In genomic region chr3:100715176-100715575, GRCh38 we compare ENCODE assay signal across 15 cellular contexts. TPM values are rescaled to one million over a fixed set of nuclear protein-coding genes. Genes with fewer than 3 reads are reported as not detected.
DNase-seq lines count a peak whose midpoint lies in the region; ATAC-seq and TF ChIP-seq lines count a peak whose summit lies in the region.
"Had no signal": no experiment of that assay in that cellular context is flagged by ENCODE, and none has a peak within 500 bp of the region (broad histone marks: within the 10 kb centered on the region; RNA-seq: fewer than 3 reads in every experiment).

No MANE protein-coding gene starts in this region.

- no peak for TF ChIP-seq CTCF in left ventricle myocardium inferior (IDR thresholded peaks at IDR 0.05; ENCODE audit: borderline replicate concordance)

- H3K27ac Mint-ChIP-seq in activated T-cell treated with anti-CD3 and anti-CD28 coated beads, Interleukin-2, amount 50 U/mL, for 72 hours = peak overlapping the region; percentile 66
- no peak overlapping the region for H3K27ac Mint-ChIP-seq in activated T-helper 17 cell treated with anti-CD3 and anti-CD28 coated beads, Interleukin-2, amount 50 U/mL, for 72 hours
- H3K27ac Mint-ChIP-seq in stimulated activated effector memory CD8-positive, alpha-beta T cell treated with anti-CD3 and anti-CD28 coated beads, Interleukin-12 subunit alpha, Interleukin-12 subunit beta, amount 100 ng/mL, for 72 hours = no peak overlapping the region
- H3K27ac Mint-ChIP-seq: HFFc6 had no signal

- H3K4me1 ChIP-seq in left ventricle myocardium inferior = peaks cover 94% of the 10 kb centered on the region

- no peaks in the 10 kb centered on the region for H3K27me3 ChIP-seq in left ventricle myocardium inferior (ENCODE audit: low read depth)

- no peaks in the 10 kb centered on the region for H3K27me3 Mint-ChIP-seq in activated T-cell treated with anti-CD3 and anti-CD28 coated beads, Interleukin-2, amount 50 U/mL, for 72 hours (ENCODE audit: low read depth)
- H3K27me3 Mint-ChIP-seq in activated T-helper 17 cell treated with anti-CD3 and anti-CD28 coated beads, Interleukin-2, amount 50 U/mL, for 72 hours = no peaks in the 10 kb centered on the region
- H3K27me3 Mint-ChIP-seq: CD8-positive, alpha-beta memory T cell had no signal

- no peak for DNase-seq in activated T-cell treated with anti-CD3 and anti-CD28 coated beads, Interleukin-2, amount 50 U/mL, for 72 hours
- DNase-seq in activated T-cell treated with anti-CD3 and anti-CD28 coated beads, Interleukin-2, amount 50 U/mL, for 48 hours = no peak
- no peak for DNase-seq in left ventricle myocardium inferior
- DNase-seq in left ventricle myocardium superior = no peak
- DNase-seq in stimulated activated effector memory CD8-positive, alpha-beta T cell treated with anti-CD3 and anti-CD28 coated beads, Interleukin-12 subunit alpha, Interleukin-12 subunit beta, amount 100 ng/mL, for 72 hours (ENCODE audit: low spot score in 2 of 2) = no peak
- no peak for DNase-seq in caudate nucleus (lab: John Stamatoyannopoulos, UW)
- DNase-seq in iPS-NIHi11 (ENCODE audit: low spot score) = no peak
- DNase-seq: Caco-2; CD8-positive, alpha-beta memory T cell; GF-D8; HCEC 1CT; HFFc6 had no signal

- H3K4me1 Mint-ChIP-seq in activated T-cell treated with anti-CD3 and anti-CD28 coated beads, Interleukin-2, amount 50 U/mL, for 72 hours (ENCODE audit: low read depth) = peaks cover 81% of the 10 kb centered on the region
- peaks cover 53% of the 10 kb centered on the region for H3K4me1 Mint-ChIP-seq in activated T-helper 17 cell treated with anti-CD3 and anti-CD28 coated beads, Interleukin-2, amount 50 U/mL, for 72 hours
- peaks cover 77% of the 10 kb centered on the region for H3K4me1 Mint-ChIP-seq in stimulated activated effector memory CD8-positive, alpha-beta T cell treated with anti-CD3 and anti-CD28 coated beads, Interleukin-12 subunit alpha, Interleukin-12 subunit beta, amount 100 ng/mL, for 72 hours

- H3K9me3 ChIP-seq in left ventricle myocardium inferior (replicated peaks) = no peaks in the 10 kb centered on the region
- H3K9me3 ChIP-seq: Caco-2 had no signal

- H3K4me3 ChIP-seq in left ventricle myocardium inferior = no peak overlapping the region

- peaks cover 44% of the 10 kb centered on the region for H3K36me3 ChIP-seq in left ventricle myocardium inferior

- H3K9me3 Mint-ChIP-seq in activated T-cell treated with anti-CD3 and anti-CD28 coated beads, Interleukin-2, amount 50 U/mL, for 72 hours = peaks cover 2% of the 10 kb centered on the region in 2 donors
- H3K9me3 Mint-ChIP-seq in activated T-helper 17 cell treated with anti-CD3 and anti-CD28 coated beads, Interleukin-2, amount 50 U/mL, for 72 hours = no peaks in the 10 kb centered on the region
- H3K9me3 Mint-ChIP-seq in stimulated activated effector memory CD8-positive, alpha-beta T cell treated with anti-CD3 and anti-CD28 coated beads, Interleukin-12 subunit alpha, Interleukin-12 subunit beta, amount 100 ng/mL, for 72 hours = peaks cover 3% of the 10 kb centered on the region
- H3K9me3 Mint-ChIP-seq: CD8-positive, alpha-beta memory T cell; HFFc6 had no signal

- ATAC-seq in activated T-cell treated with anti-CD3 and anti-CD28 coated beads, Interleukin-2, amount 50 U/mL, for 72 hours (replicated peaks in 1 of 2) = peak in 1 of 2 donors; percentile 45
- ATAC-seq in left ventricle myocardium superior = no peak
- ATAC-seq in activated T-helper 17 cell treated with anti-CD3 and anti-CD28 coated beads, Interleukin-2, amount 50 U/mL, for 72 hours (replicated peaks) = peak; percentile 17
- ATAC-seq in stimulated activated effector memory CD8-positive, alpha-beta T cell treated with anti-CD3 and anti-CD28 coated beads, Interleukin-12 subunit alpha, Interleukin-12 subunit beta, amount 100 ng/mL, for 72 hours = peak; percentile 52

- H3K27ac ChIP-seq in left ventricle myocardium inferior (replicated peaks) (peak overlapping the region; percentile 1), caudate nucleus (ENCODE audit: low read depth, low read length) (no peak overlapping the region)
- H3K27ac ChIP-seq: 22Rv1 had no signal

- no peak overlapping the region for H3K4me3 Mint-ChIP-seq in activated T-cell treated with anti-CD3 and anti-CD28 coated beads, Interleukin-2, amount 50 U/mL, for 72 hours
- no peak overlapping the region for H3K4me3 Mint-ChIP-seq in activated T-helper 17 cell treated with anti-CD3 and anti-CD28 coated beads, Interleukin-2, amount 50 U/mL, for 72 hours
- no peak overlapping the region for H3K4me3 Mint-ChIP-seq in stimulated activated effector memory CD8-positive, alpha-beta T cell treated with anti-CD3 and anti-CD28 coated beads, Interleukin-12 subunit alpha, Interleukin-12 subunit beta, amount 100 ng/mL, for 72 hours
- H3K4me3 Mint-ChIP-seq: CD14-positive monocyte, HFFc6 had no signal

- H3K36me3 Mint-ChIP-seq in activated T-cell treated with anti-CD3 and anti-CD28 coated beads, Interleukin-2, amount 50 U/mL, for 72 hours (ENCODE audit: insufficient read depth in 2 of 2) = peaks cover 23 to 62% of the 10 kb centered on the region in 2 donors
- peaks cover 100% of the 10 kb centered on the region for H3K36me3 Mint-ChIP-seq in activated T-helper 17 cell treated with anti-CD3 and anti-CD28 coated beads, Interleukin-2, amount 50 U/mL, for 72 hours (ENCODE audit: low read depth)
- peaks cover 99% of the 10 kb centered on the region for H3K36me3 Mint-ChIP-seq in stimulated activated effector memory CD8-positive, alpha-beta T cell treated with anti-CD3 and anti-CD28 coated beads, Interleukin-12 subunit alpha, Interleukin-12 subunit beta, amount 100 ng/mL, for 72 hours

- intact Hi-C loops in left ventricle myocardium inferior (cut with micrococcal nuclease) = no loop called here
- intact Hi-C loops in left ventricle myocardium superior (cut with micrococcal nuclease) = no loop called here

RNA-seq across cellular contexts. Expression of gene TFG, which starts 5.9 kb away (rescaled TPM):
- 10 to 100 TPM; 60.6 to 64.7 TPM for total RNA-seq in activated T-cell treated with anti-CD3 and anti-CD28 coated beads, Interleukin-2, amount 50 U/mL, for 72 hours
- total RNA-seq in left ventricle myocardium inferior (114 TPM), left ventricle myocardium superior (116 TPM)
- total RNA-seq in activated T-helper 17 cell treated with anti-CD3 and anti-CD28 coated beads, Interleukin-2, amount 50 U/mL, for 72 hours = 10 to 100 TPM; 49.5 to 71.8 TPM
